ENCODE assay signal across 8 cellular contexts in genomic region chr19:48255376-48256303, GRCh38. TPM values are rescaled to one million over a fixed set of nuclear protein-coding genes. Genes with fewer than 3 reads are reported as not detected.
DNase-seq lines count a peak whose midpoint lies in the region; ATAC-seq and TF ChIP-seq lines count a peak whose summit lies in the region.

Gene CARD8, minus strand, starts transcription at chr19:48255912. Its CDS starts 14,892 bp downstream, at chr19:48241020.

- WGBS in heart right ventricle, 2 donors, result 8 to 11% methylated on average over 15 of the region's 15 CpGs
- WGBS in transverse colon (ENCODE audit: low coverage in 1 of 2), 2 donors, result 6 to 9% methylated on average over 15 of the region's 15 CpGs

- intact Hi-C loops in heart right ventricle (cut with DNase I) (loop anchor here in 4 of 10 donors (5.0 to 10.0 kb wide), 4 partner anchors 51 to 151 kb away; partner anchors contain the start of genes LIG1 (in 1 of the 4) and ZSWIM9 (in 1 of the 4)), transverse colon (cut with DNase I; ENCODE audit: low total_unique reads) (no loop called here)

- peak; percentile 82 for TF ChIP-seq POLR2A in transverse colon (IDR thresholded peaks at IDR 0.05)

- H3K4me1 ChIP-seq in heart right ventricle (peaks cover 4 to 70% (median 43%) of the 10 kb centered on the region in 9 donors), transverse colon (peaks cover 9 to 34% (median 15%) of the 10 kb centered on the region in 4 donors)

- H3K27me3 ChIP-seq in heart right ventricle (no peaks in the 10 kb centered on the region), transverse colon (no peaks in the 10 kb centered on the region)

- H3K36me3 ChIP-seq in heart right ventricle (peaks cover 0 to 3% (median 0%) of the 10 kb centered on the region in 9 donors), transverse colon (no peaks in the 10 kb centered on the region)

- no peaks in the 10 kb centered on the region for H3K9me3 ChIP-seq in heart right ventricle
- H3K9me3 ChIP-seq in transverse colon, result no peaks in the 10 kb centered on the region

- H3K27ac ChIP-seq in heart right ventricle (peak within 1 kb of the TSS; percentile 60 to 99 (median 94)), transverse colon (peak within 1 kb of the TSS; percentile 87 to 96 (median 94))

- no peak for TF ChIP-seq CTCF in heart right ventricle (IDR thresholded peaks at IDR 0.05)
- peak in 2 of 5 experiments; percentile 38 to 48 for TF ChIP-seq CTCF in transverse colon (IDR thresholded peaks at IDR 0.05)

- DNase-seq in GM04504 (ENCODE audit: low read depth) (peak; percentile 77), NCI-H1436 treated with DMSO at 0.1 percent for 48 hours (lab: John Stamatoyannopoulos, UW) (peak; percentile 89), T-helper 1 cell (peak; percentile 59 to 95 (median 76)), amniotic epithelial cell (ENCODE audit: low read depth) (peak; percentile 89), heart right ventricle (peak; percentile 68 to 88), pons (ENCODE audit: low spot score) (peak; percentile 92), transverse colon (peak; percentile 87)

- no peak for TF ChIP-seq EP300 in transverse colon (IDR thresholded peaks at IDR 0.05; ENCODE audit: low read depth)

- in situ Hi-C loops in transverse colon (cut with MboI; ENCODE audit: low pct_ligation_motif_present in 1 of 4, low pct_unique_long_range_greater_than_20kb in 1 of 4, low sequenced_read_pairs in 3 of 4), result loop anchor here in 1 of 4 donors (25.0 kb wide), 1 partner anchor 332 kb away; no protein-coding TSS in a partner anchor

- ATAC-seq in HG02623 (IDR thresholded peaks at IDR 0.05; ENCODE audit: unreplicated experiment) (peak; percentile 57), heart right ventricle (peak; percentile 90 to 96 (median 95))

- H3K4me3 ChIP-seq in heart right ventricle (peak within 1 kb of the TSS; percentile 44 to 71 (median 64)), transverse colon (peak within 1 kb of the TSS; percentile 48 to 79 (median 64))

RNA-seq across cellular contexts. Expression of gene CARD8, which starts in this region (rescaled TPM):
- 10 to 100 TPM; 19.5 to 49.5 (median 29.4) TPM for total RNA-seq in heart right ventricle
- polyA plus RNA-seq in heart right ventricle, result 10 to 100 TPM; 18.9 to 44.2 TPM
- total RNA-seq in transverse colon, result 10 to 100 TPM; 13.1 to 48.4 (median 29.4) TPM

Comparison
In these comparisons a context has a peak if more than half of its experiments do, and no peak if none do; other contexts are left out.
1. Peak in every context shown above with its lines: DNase-seq, ATAC-seq, H3K4me3 ChIP-seq and H3K27ac ChIP-seq.